ENCODE assay signal across 18 cellular contexts in the genomic region with DNA sequence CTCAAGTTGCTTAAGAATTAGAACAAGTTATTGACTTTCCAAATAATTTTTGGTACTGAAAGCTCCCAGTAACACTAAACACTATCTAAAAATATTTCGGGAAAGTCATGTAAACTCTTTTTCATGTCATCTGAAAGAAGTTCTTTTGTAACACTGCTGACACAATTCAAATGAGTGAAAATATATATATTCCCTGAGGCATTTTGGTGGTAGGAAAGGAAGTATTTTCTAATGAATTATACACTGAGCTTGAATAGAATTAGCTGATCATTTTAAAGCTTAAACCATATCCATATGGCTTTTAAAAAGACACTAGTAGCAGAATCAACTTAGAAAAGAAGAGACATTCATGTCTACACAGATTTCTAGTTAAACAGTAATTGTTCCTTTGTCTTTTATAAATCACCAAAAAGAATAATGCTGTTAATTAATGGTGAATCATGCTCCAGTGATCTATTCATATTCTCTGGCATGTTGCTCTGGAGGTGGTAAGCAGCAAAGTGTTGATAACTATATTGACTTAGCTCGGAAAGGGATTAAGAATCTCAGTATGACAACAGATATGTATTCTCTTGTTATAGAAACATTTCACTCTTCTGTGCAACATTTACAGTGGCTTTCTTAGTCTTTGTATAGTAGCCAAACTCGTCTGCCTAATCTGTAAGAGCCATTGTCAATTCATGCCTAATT. TPM values are rescaled to one million over a fixed set of nuclear protein-coding genes. Genes with fewer than 3 reads are reported as not detected.
DNase-seq lines count a peak whose midpoint lies in the region; ATAC-seq and TF ChIP-seq lines count a peak whose summit lies in the region.
"Had no signal": no experiment of that assay in that cellular context is flagged by ENCODE, and none has a peak within 500 bp of the region (broad histone marks: within the 10 kb centered on the region; RNA-seq: fewer than 3 reads in every experiment).

No MANE protein-coding gene starts in this region.

- no peaks in the 10 kb centered on the region for H3K27me3 Mint-ChIP-seq in activated T-cell treated with anti-CD3 and anti-CD28 coated beads, Interleukin-2, amount 50 U/mL, for 24 hours
- H3K27me3 Mint-ChIP-seq: CD4-positive, alpha-beta T cell had no signal

- ATAC-seq in GM21515 (IDR thresholded peaks at IDR 0.05; ENCODE audit: unreplicated experiment), result no peak
- ATAC-seq: GM12878, Panc1 had no signal

- peak; percentile 16 for DNase-seq in COLO829 (ENCODE audit: low spot score)
- peak; percentile 83 for DNase-seq in NCI-H146 treated with DMSO at 0.1 percent for 48 hours (lab: John Stamatoyannopoulos, UW; ENCODE audit: unreplicated experiment)
- DNase-seq in epithelial cell of esophagus (ENCODE audit: low read depth), result peak; percentile 58
- peak; percentile 9 for DNase-seq in pons (ENCODE audit: low spot score)
- DNase-seq in activated T-cell treated with anti-CD3 and anti-CD28 coated beads, Interleukin-2, amount 50 U/mL, for 24 hours, result no peak
- DNase-seq in SK-N-DZ (ENCODE audit: low spot score), result no peak
- DNase-seq: Caco-2; CD4-positive, alpha-beta T cell; NCI-H1048; NCI-H1417 treated with DMSO at 0.1 percent for 48 hours; NCI-H187 treated with DMSO at 0.1 percent for 48 hours; NCI-H524 treated with DMSO at 0.1 percent for 48 hours; SHP77; SK-N-SH had no signal

- no peak for TF ChIP-seq CTCF in epithelial cell of esophagus (IDR thresholded peaks at IDR 0.05; ENCODE audit: insufficient read depth, low read depth, low read length, missing control alignments)

- H3K27ac Mint-ChIP-seq in activated T-cell treated with anti-CD3 and anti-CD28 coated beads, Interleukin-2, amount 50 U/mL, for 24 hours, result no peak overlapping the region
- H3K27ac Mint-ChIP-seq: CD4-positive, alpha-beta T cell had no signal

- H3K4me3 ChIP-seq in epithelial cell of esophagus (ENCODE audit: low read length), result no peak overlapping the region
- H3K4me3 ChIP-seq: BLaER1, GM12878 had no signal

- no peak overlapping the region for H3K4me3 Mint-ChIP-seq in activated T-cell treated with anti-CD3 and anti-CD28 coated beads, Interleukin-2, amount 50 U/mL, for 24 hours
- H3K4me3 Mint-ChIP-seq: CD4-positive, alpha-beta T cell had no signal

- H3K9me3 Mint-ChIP-seq in activated T-cell treated with anti-CD3 and anti-CD28 coated beads, Interleukin-2, amount 50 U/mL, for 24 hours, result no peaks in the 10 kb centered on the region

- peaks cover 12% of the 10 kb centered on the region for H3K36me3 Mint-ChIP-seq in activated T-cell treated with anti-CD3 and anti-CD28 coated beads, Interleukin-2, amount 50 U/mL, for 24 hours (ENCODE audit: low read depth)

- H3K4me1 Mint-ChIP-seq in activated T-cell treated with anti-CD3 and anti-CD28 coated beads, Interleukin-2, amount 50 U/mL, for 24 hours (ENCODE audit: low read depth), result no peaks in the 10 kb centered on the region

RNA-seq across cellular contexts. Expression of a gene that starts 27.4 kb away (rescaled TPM):
- 2.8 and 2.9 TPM in 2 replicates for polyA plus RNA-seq in SK-N-DZ (2014; cell fraction: cytosol; rRNA removed)
- 4.7 and 8.1 TPM in 2 replicates for polyA plus RNA-seq in SK-N-DZ (2014; cell fraction: nucleus; rRNA removed)

Comparison
In these comparisons a context has a peak if more than half of its experiments do, and no peak if none do; other contexts are left out.
1. DNase-seq: peak in COLO829 (single experiment), NCI-H146 treated with DMSO at 0.1 percent for 48 hours (single experiment), epithelial cell of esophagus (single experiment) and pons (single experiment); none in activated T-cell treated with anti-CD3 and anti-CD28 coated beads, Interleukin-2, amount 50 U/mL, for 24 hours (single experiment) and SK-N-DZ (single experiment).